26 cellular contexts compared by ENCODE assay signal in the genomic region with DNA sequence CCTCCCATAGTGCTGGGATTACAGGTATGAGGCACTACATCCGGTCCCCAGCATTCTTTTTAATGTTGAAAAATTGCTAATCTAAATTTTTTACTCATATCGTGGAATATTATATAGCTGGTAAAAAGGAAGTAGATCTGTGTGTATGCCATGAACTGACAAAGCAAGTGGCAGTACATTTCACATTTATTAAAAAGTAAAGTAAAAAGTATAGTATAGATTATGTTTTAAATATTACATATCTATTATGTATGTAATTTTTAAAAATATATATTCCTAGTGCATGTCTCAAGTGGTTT.
"Had no signal": no experiment of that assay in that cellular context is flagged by ENCODE, and none has a peak within 500 bp of the region (broad histone marks: within the 10 kb centered on the region; RNA-seq: fewer than 3 reads in every experiment).

No MANE protein-coding gene starts in this region.

- ATAC-seq: activated CD4-positive, alpha-beta T cell treated with anti-CD3 and anti-CD28 coated beads for 36 hours; activated CD8-positive, alpha-beta memory T cell treated with anti-CD3 and anti-CD28 coated beads, Interleukin-2, amount 10 ng/mL, durations not matched to agents 7 days and 5 days; activated CD8-positive, alpha-beta T cell treated with anti-CD3 and anti-CD28 coated beads, Interleukin-2, amount 10 ng/mL, durations not matched to agents 7 days and 5 days; activated naive CD4-positive, alpha-beta T cell treated with anti-CD3 and anti-CD28 coated beads, Interleukin-2, amount 50 U/mL, for 72 hours; activated T-cell treated with anti-CD3 and anti-CD28 coated beads, Interleukin-2, amount 50 U/mL, for 72 hours had no signal

- H3K27me3 ChIP-seq: ascending aorta, breast epithelium, cardiac muscle cell, colonic mucosa had no signal

- FAIRE-seq: frontal cortex had no signal

- H3K4me1 ChIP-seq: ascending aorta, breast epithelium, colonic mucosa had no signal

- H3K4me3 ChIP-seq: ascending aorta, breast epithelium, cardiac muscle cell, colonic mucosa had no signal

- H3K36me3 ChIP-seq: breast epithelium, colonic mucosa had no signal

- H3K27ac ChIP-seq: ascending aorta, breast epithelium, cardiac muscle cell, colonic mucosa had no signal

- DNase-seq: activated CD4-positive, alpha-beta memory T cell treated with anti-CD3 and anti-CD28 coated beads for 36 hours; activated CD4-positive, alpha-beta T cell treated with anti-CD3 and anti-CD28 coated beads for 36 hours; activated CD4-positive, alpha-beta T cell treated with anti-CD3 and anti-CD28 coated beads, Interleukin-2, amount 10 ng/mL, durations not matched to agents 24 days and 14 days; activated CD4-positive, CD25-positive, alpha-beta regulatory T cell; activated CD4-positive, CD25-positive, alpha-beta regulatory T cell treated with anti-CD3 and anti-CD28 coated beads, Interleukin-2, amount 50 U/mL, for 72 hours; activated CD8-positive, alpha-beta memory T cell treated with anti-CD3 and anti-CD28 coated beads, Interleukin-2, amount 10 ng/mL, durations not matched to agents 7 days and 5 days; activated CD8-positive, alpha-beta memory T cell treated with anti-CD3 and anti-CD28 coated beads, Interleukin-2, amount 50 U/mL, for 4 hours; activated CD8-positive, alpha-beta T cell treated with anti-CD3 and anti-CD28 coated beads, Interleukin-2, amount 10 ng/mL, durations not matched to agents 7 days and 5 days; activated gamma-delta T cell; activated naive CD4-positive, alpha-beta T cell; activated naive CD4-positive, alpha-beta T cell treated with anti-CD3 and anti-CD28 coated beads, Interleukin-2, amount 10 ng/mL, durations not matched to agents 7 days and 5 days; activated naive CD8-positive, alpha-beta T cell treated with anti-CD3 and anti-CD28 coated beads, Interleukin-2, amount 10 ng/mL, durations not matched to agents 7 days and 5 days; activated T-cell treated with anti-CD3 and anti-CD28 coated beads, Interleukin-2, amount 50 U/mL, for 1 hour; activated T-cell treated with anti-CD3 and anti-CD28 coated beads, Interleukin-2, amount 50 U/mL, for 72 hours; central memory CD4-positive, alpha-beta T cell; cerebellar nuclear complex; colonic mucosa; effector CD8-positive, alpha-beta T cell; foreskin fibroblast; head of caudate nucleus; T-helper 2 cell had no signal

- H3K9me3 ChIP-seq: ascending aorta, breast epithelium, colonic mucosa had no signal
